Comparison of ENCODE assay signal across 2 cellular contexts in genomic region chr1:64239519-64239918, GRCh38.
TF ChIP-seq lines count a peak whose summit lies in the region.
"Not testable (repeated sequence)": the region's sequence is repeated elsewhere in the genome, so short reads cannot be mapped to it uniquely, and the experiment has no call there.

No MANE protein-coding gene starts in this region.

- not testable (repeated sequence) for H3K4me3 ChIP-seq in HEK293 (ENCODE audit: low read depth, low read length); neutrophil (ENCODE audit: low read depth in 1 of 2, low read length in 1 of 2)

- POLR2A ChIA-PET in HEK293 (lab: Yijun Ruan, JAX), result not testable (repeated sequence)

- not testable (repeated sequence) for TF ChIP-seq CTCF in HEK293 (tag by site-specific recombination; IDR thresholded peaks at IDR 0.05); neutrophil (IDR thresholded peaks at IDR 0.05)

- H3K4me1 ChIP-seq in HEK293 (ENCODE audit: control insufficient read depth, insufficient read depth, low read length) (peaks cover 23% of the 10 kb centered on the region), neutrophil (ENCODE audit: control insufficient read depth in 1 of 2, insufficient read depth in 1 of 2, low read depth in 1 of 2, low read length in 1 of 2) (peaks cover 34 to 49% of the 10 kb centered on the region in 2 experiments)

- not testable (repeated sequence) for H3K9me3 ChIP-seq in HEK293 (ENCODE audit: control insufficient read depth, insufficient read depth, low read depth, low read length); neutrophil

- H3K27me3 ChIP-seq in neutrophil, result not testable (repeated sequence)

- H3K27ac ChIP-seq in HEK293 (ENCODE audit: extremely low read depth, low read depth, low read length), result not testable (repeated sequence)
- H3K27ac ChIP-seq in neutrophil, result peak overlapping the region; percentile 56

- CTCF ChIA-PET in HEK293 (lab: Yijun Ruan, JAX), result interaction anchor here (1.0 to 3.7 kb wide), 2 partner anchors 103 to 548 kb away, joined by 5 to 22 read pairs; no protein-coding TSS in a partner anchor

- not testable (repeated sequence) for H3K36me3 ChIP-seq in HEK293 (ENCODE audit: control insufficient read depth in 2 of 2, insufficient read depth in 1 of 2, low read length in 2 of 2); neutrophil

TF ChIP-seq in HEK293, 187 proteins besides CTCF, POLR2A, EP300 and RAD21:
- peak; percentile 96 for TF ChIP-seq ZNF146 (tag by site-specific recombination; IDR thresholded peaks at IDR 0.05)
